11 cellular contexts compared by ENCODE assay signal in the genomic region with DNA sequence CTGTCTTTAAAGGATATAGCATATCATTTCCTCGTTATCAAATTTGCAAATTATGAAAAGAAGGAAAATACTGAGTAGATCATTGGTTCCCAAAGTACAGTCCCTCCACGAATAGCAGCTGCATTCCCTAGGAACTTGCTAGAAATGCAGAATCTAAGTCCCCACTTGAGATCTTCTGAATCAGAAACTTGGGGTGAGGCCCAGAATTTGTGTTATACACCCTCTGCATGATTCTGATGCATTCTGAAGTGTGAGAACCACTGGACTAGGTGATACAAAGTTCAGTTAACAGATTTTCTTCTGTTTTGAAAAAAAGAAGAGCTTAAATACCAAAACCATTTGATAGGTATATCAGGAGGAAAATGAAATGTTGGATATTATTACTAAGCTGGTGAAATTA.
DNase-seq lines count a peak whose midpoint lies in the region; ATAC-seq, FAIRE-seq and TF ChIP-seq lines count a peak whose summit lies in the region.
"Had no signal": no experiment of that assay in that cellular context is flagged by ENCODE, and none has a peak within 500 bp of the region (broad histone marks: within the 10 kb centered on the region; RNA-seq: fewer than 3 reads in every experiment).

No MANE protein-coding gene starts in this region.

- no peaks in the 10 kb centered on the region for H3K9me3 ChIP-seq in lower lobe of right lung
- H3K9me3 ChIP-seq: SJSA1 had no signal

- H3K36me3 ChIP-seq in lower lobe of right lung, result no peaks in the 10 kb centered on the region
- H3K36me3 ChIP-seq: SJSA1 had no signal

- TF ChIP-seq CTCF in lower lobe of right lung (IDR thresholded peaks at IDR 0.05), result no peak

- H3K4me3 ChIP-seq in lower lobe of right lung, result no peak overlapping the region
- H3K4me3 ChIP-seq: coronary artery, SJSA1 had no signal

- H3K9me3 Mint-ChIP-seq in stimulated activated naive CD8-positive, alpha-beta T cell treated with anti-CD3 and anti-CD28 coated beads, Interleukin-15, Interleukin-2, amounts not matched to agents 100 ng/mL and 50 ng/mL, for 24 hours, result no peaks in the 10 kb centered on the region

- no peaks in the 10 kb centered on the region for H3K27me3 Mint-ChIP-seq in stimulated activated naive CD8-positive, alpha-beta T cell treated with anti-CD3 and anti-CD28 coated beads, Interleukin-15, Interleukin-2, amounts not matched to agents 100 ng/mL and 50 ng/mL, for 24 hours

- no peak overlapping the region for H3K27ac ChIP-seq in lower lobe of right lung
- H3K27ac ChIP-seq: C4-2B, coronary artery, SJSA1 had no signal

- DNase-seq in stimulated activated naive CD8-positive, alpha-beta T cell treated with anti-CD3 and anti-CD28 coated beads, Interleukin-15, Interleukin-2, amounts not matched to agents 100 U/mL and 50 U/mL, for 24 hours, result no peak
- peak; percentile 75 for DNase-seq in astrocyte of the hippocampus (ENCODE audit: low read depth, low spot score)
- no peak for DNase-seq in lower lobe of right lung
- DNase-seq in activated gamma-delta T cell (lab: John Stamatoyannopoulos, UW), result no peak
- DNase-seq in urothelium cell line (ENCODE audit: low spot score), result no peak

- peak overlapping the region; percentile 42 for H3K27ac Mint-ChIP-seq in stimulated activated naive CD8-positive, alpha-beta T cell treated with anti-CD3 and anti-CD28 coated beads, Interleukin-15, Interleukin-2, amounts not matched to agents 100 ng/mL and 50 ng/mL, for 24 hours

- H3K4me1 Mint-ChIP-seq in stimulated activated naive CD8-positive, alpha-beta T cell treated with anti-CD3 and anti-CD28 coated beads, Interleukin-15, Interleukin-2, amounts not matched to agents 100 ng/mL and 50 ng/mL, for 24 hours (ENCODE audit: low read depth), result peaks cover 47% of the 10 kb centered on the region

- peaks cover 11% of the 10 kb centered on the region for H3K4me1 ChIP-seq in lower lobe of right lung
- H3K4me1 ChIP-seq: SJSA1 had no signal

- no peak for ATAC-seq in stimulated activated naive CD8-positive, alpha-beta T cell treated with anti-CD3 and anti-CD28 coated beads, Interleukin-15, Interleukin-2, amounts not matched to agents 100 U/mL and 50 U/mL, for 24 hours
- ATAC-seq in lower lobe of right lung (peak; percentile 55 to 75), HG03097 (IDR thresholded peaks at IDR 0.05; ENCODE audit: low FRiP score, unreplicated experiment) (no peak), GM21423 (IDR thresholded peaks at IDR 0.05; ENCODE audit: unreplicated experiment) (no peak)

- FAIRE-seq in urothelium cell line (lab: Jason Lieb, UNC), result no peak

- H3K27me3 ChIP-seq in lower lobe of right lung (ENCODE audit: low read depth), result no peaks in the 10 kb centered on the region
- H3K27me3 ChIP-seq: SJSA1 had no signal

- intact Hi-C loops in lower lobe of right lung (cut with DNase I), result no loop called here

- H3K36me3 Mint-ChIP-seq in stimulated activated naive CD8-positive, alpha-beta T cell treated with anti-CD3 and anti-CD28 coated beads, Interleukin-15, Interleukin-2, amounts not matched to agents 100 ng/mL and 50 ng/mL, for 24 hours (ENCODE audit: low read depth), result peaks cover 6% of the 10 kb centered on the region

- H3K4me3 Mint-ChIP-seq in stimulated activated naive CD8-positive, alpha-beta T cell treated with anti-CD3 and anti-CD28 coated beads, Interleukin-15, Interleukin-2, amounts not matched to agents 100 ng/mL and 50 ng/mL, for 24 hours, result no peak overlapping the region

Comparison
In these comparisons a context has a peak if more than half of its experiments do, and no peak if none do; other contexts are left out.
1. ATAC-seq: peak in lower lobe of right lung (2 of 2); none in stimulated activated naive CD8-positive, alpha-beta T cell treated with anti-CD3 and anti-CD28 coated beads, Interleukin-15, Interleukin-2, amounts not matched to agents 100 U/mL and 50 U/mL, for 24 hours (single experiment), HG03097 (single experiment) and GM21423 (single experiment).